21 cellular contexts compared by ENCODE assay signal in genomic region chr4:80731436-80731835, GRCh38.
DNase-seq lines count a peak whose midpoint lies in the region; ATAC-seq and TF ChIP-seq lines count a peak whose summit lies in the region.
"Had no signal": no experiment of that assay in that cellular context is flagged by ENCODE, and none has a peak within 500 bp of the region (broad histone marks: within the 10 kb centered on the region; RNA-seq: fewer than 3 reads in every experiment).

No MANE protein-coding gene starts in this region.

- H3K4me3 ChIP-seq in mammary epithelial cell (replicated peaks in 1 of 3; ENCODE audit: insufficient read depth in 1 of 3, low read depth in 2 of 3, low read length in 3 of 3), result no peak overlapping the region
- H3K4me3 ChIP-seq in gastrocnemius medialis, result no peak overlapping the region
- H3K4me3 ChIP-seq: GM23338, Peyer's patch, SK-N-MC had no signal

- peak; percentile 56 for DNase-seq in DMS79 treated with DMSO at 0.1 percent for 48 hours (lab: John Stamatoyannopoulos, UW)
- no peak for DNase-seq in DMS79 (lab: John Stamatoyannopoulos, UW)
- peak; percentile 21 for DNase-seq in Caki2 (ENCODE audit: low read depth)
- peak; percentile 36 for DNase-seq in NCI-H69 (lab: John Stamatoyannopoulos, UW)
- DNase-seq in mammary epithelial cell, result peak; percentile 43
- DNase-seq in midbrain (lab: John Stamatoyannopoulos, UW), result no peak
- DNase-seq in gastrocnemius medialis, result no peak
- DNase-seq: GF-D8, H9, KG1, MM.1S, NCI-H1436, NCI-H1930, NCI-H345, NCI-H510A treated with DMSO at 0.1 percent for 48 hours, OCI-M1, Peyer's patch, SIG-M5 had no signal

- H3K27me3 ChIP-seq in mammary epithelial cell (ENCODE audit: insufficient read depth, low read length), result no peaks in the 10 kb centered on the region
- no peaks in the 10 kb centered on the region for H3K27me3 ChIP-seq in gastrocnemius medialis
- H3K27me3 ChIP-seq: Peyer's patch had no signal

- TF ChIP-seq CTCF in mammary epithelial cell (conservative IDR thresholded peaks at IDR 0.05 in 1 of 2, IDR thresholded peaks at IDR 0.05 in 1 of 2; ENCODE audit: extremely low read depth in 1 of 2, insufficient read depth in 1 of 2, low read depth in 1 of 2, low read length in 2 of 2) (no peak), gastrocnemius medialis (IDR thresholded peaks at IDR 0.05 in 4 of 5, conservative IDR thresholded peaks at IDR 0.05 in 1 of 5) (no peak)

- H3K9me3 ChIP-seq in mammary epithelial cell (replicated peaks; ENCODE audit: insufficient read depth, low read length) (no peaks in the 10 kb centered on the region), gastrocnemius medialis (no peaks in the 10 kb centered on the region)
- H3K9me3 ChIP-seq: Peyer's patch had no signal

- in situ Hi-C loops in Caki2 (cut with HindIII; ENCODE audit: low pct_unique_long_range_greater_than_20kb, low sequenced_read_pairs), result no loop called here
- in situ Hi-C loops in mammary epithelial cell (cut with MboI; ENCODE audit: low sequenced_read_pairs in 2 of 2), result no loop called here
- in situ Hi-C loops in gastrocnemius medialis (cut with MboI; ENCODE audit: low sequenced_read_pairs in 4 of 4), result no loop called here

- intact Hi-C loops in mammary epithelial cell (cut with micrococcal nuclease), result no loop called here
- intact Hi-C loops in gastrocnemius medialis (cut with DNase I; ENCODE audit: low total_unique reads), result no loop called here

- CTCF ChIA-PET in mammary epithelial cell (lab: Charles Lee; ENCODE audit: low non-redundant PET), result no interaction called here

- H2AFZ ChIP-seq in mammary epithelial cell (ENCODE audit: low read depth, low read length), result no peak overlapping the region
- H2AFZ ChIP-seq: GM23338 had no signal

- H4K20me1 ChIP-seq in mammary epithelial cell (ENCODE audit: insufficient read depth, low read length), result no peaks in the 10 kb centered on the region

- H3K36me3 ChIP-seq in mammary epithelial cell (ENCODE audit: insufficient read depth, low read length) (no peaks in the 10 kb centered on the region), gastrocnemius medialis (no peaks in the 10 kb centered on the region)
- H3K36me3 ChIP-seq: Peyer's patch had no signal

- H3K9ac ChIP-seq in mammary epithelial cell (ENCODE audit: insufficient read depth, low read length), result no peak overlapping the region

- peaks cover 5% of the 10 kb centered on the region for H3K4me1 ChIP-seq in mammary epithelial cell (ENCODE audit: insufficient read depth, low read length)
- H3K4me1 ChIP-seq in gastrocnemius medialis, result no peaks in the 10 kb centered on the region
- H3K4me1 ChIP-seq: Peyer's patch had no signal

- H3K27ac ChIP-seq in mammary epithelial cell (ENCODE audit: insufficient read depth, low read depth, low read length) (no peak overlapping the region), gastrocnemius medialis (no peak overlapping the region)
- H3K27ac ChIP-seq: Peyer's patch, SK-N-MC had no signal

- no peaks in the 10 kb centered on the region for H3K79me2 ChIP-seq in mammary epithelial cell (ENCODE audit: insufficient read depth, low read length)

- ATAC-seq in gastrocnemius medialis (no peak), HG02642 (IDR thresholded peaks at IDR 0.05; ENCODE audit: poor library complexity, unreplicated experiment) (no peak)
- ATAC-seq: GM23338 had no signal

- no peak overlapping the region for H3K4me2 ChIP-seq in mammary epithelial cell (ENCODE audit: insufficient read depth, low read depth, low read length)
- H3K4me2 ChIP-seq: GM23338 had no signal

- TF ChIP-seq POLR2A in gastrocnemius medialis (IDR thresholded peaks at IDR 0.05), result no peak

- dilution Hi-C loops in mammary epithelial cell (cut with HindIII; ENCODE audit: low sequenced_read_pairs), result no loop called here

- no TSS peak for BruUV-seq in mammary epithelial cell (replicated peaks; lab: Mats Ljungman, UMichigan)

- WGBS in mammary epithelial cell (ENCODE audit: low coverage, missing lambda C conversion rate), result 0% methylated on average over 1 of the region's 1 CpG

Comparison
In these comparisons a context has a peak if more than half of its experiments do, and no peak if none do; other contexts are left out.
1. DNase-seq: peak in DMS79 treated with DMSO at 0.1 percent for 48 hours (single experiment), Caki2 (single experiment), NCI-H69 (single experiment) and mammary epithelial cell (single experiment); none in DMS79 (single experiment), midbrain (single experiment) and gastrocnemius medialis (0 of 2).